ENCODE assay signal across 23 cellular contexts in genomic region chr3:65194044-65194714, GRCh38.
"Had no signal": no experiment of that assay in that cellular context is flagged by ENCODE, and none has a peak within 500 bp of the region (broad histone marks: within the 10 kb centered on the region; RNA-seq: fewer than 3 reads in every experiment).

No MANE protein-coding gene starts in this region.

- H3K36me3 ChIP-seq: SJSA1 had no signal

- H3K4me3 Mint-ChIP-seq: IgD-negative memory B cell had no signal

- ATAC-seq: K562 had no signal

- DNase-seq: Kasumi-1, MM.1S, NCI-H1092 treated with DMSO at 0.1 percent for 48 hours, NCI-H1436 treated with DMSO at 0.1 percent for 48 hours, NCI-H1694, NCI-H1930, NCI-H2081, NCI-H2107, NCI-H2171, NCI-H226, NCI-H446, NCI-H510A, NCI-H69, NCI-H774, Right ventricle myocardium superior, RPMI8226, SIG-M5 had no signal

- H3K27ac Mint-ChIP-seq: IgD-negative memory B cell had no signal

- H3K4me2 ChIP-seq: KMS-11 had no signal

- H3K36me3 Mint-ChIP-seq: IgD-negative memory B cell had no signal

- H3K9ac ChIP-seq: KMS-11 had no signal

- H3K9me3 ChIP-seq: SJSA1 had no signal

- H3K27ac ChIP-seq: HL-60, KMS-11, SJSA1, SK-N-MC had no signal

- H3K4me1 Mint-ChIP-seq: IgD-negative memory B cell had no signal

- H3K27me3 ChIP-seq: SJSA1 had no signal

- H3K4me3 ChIP-seq: K562, SJSA1, SK-N-MC had no signal

- H3K4me1 ChIP-seq: SJSA1 had no signal
